1 cellular context compared by ENCODE assay signal in the genomic region with DNA sequence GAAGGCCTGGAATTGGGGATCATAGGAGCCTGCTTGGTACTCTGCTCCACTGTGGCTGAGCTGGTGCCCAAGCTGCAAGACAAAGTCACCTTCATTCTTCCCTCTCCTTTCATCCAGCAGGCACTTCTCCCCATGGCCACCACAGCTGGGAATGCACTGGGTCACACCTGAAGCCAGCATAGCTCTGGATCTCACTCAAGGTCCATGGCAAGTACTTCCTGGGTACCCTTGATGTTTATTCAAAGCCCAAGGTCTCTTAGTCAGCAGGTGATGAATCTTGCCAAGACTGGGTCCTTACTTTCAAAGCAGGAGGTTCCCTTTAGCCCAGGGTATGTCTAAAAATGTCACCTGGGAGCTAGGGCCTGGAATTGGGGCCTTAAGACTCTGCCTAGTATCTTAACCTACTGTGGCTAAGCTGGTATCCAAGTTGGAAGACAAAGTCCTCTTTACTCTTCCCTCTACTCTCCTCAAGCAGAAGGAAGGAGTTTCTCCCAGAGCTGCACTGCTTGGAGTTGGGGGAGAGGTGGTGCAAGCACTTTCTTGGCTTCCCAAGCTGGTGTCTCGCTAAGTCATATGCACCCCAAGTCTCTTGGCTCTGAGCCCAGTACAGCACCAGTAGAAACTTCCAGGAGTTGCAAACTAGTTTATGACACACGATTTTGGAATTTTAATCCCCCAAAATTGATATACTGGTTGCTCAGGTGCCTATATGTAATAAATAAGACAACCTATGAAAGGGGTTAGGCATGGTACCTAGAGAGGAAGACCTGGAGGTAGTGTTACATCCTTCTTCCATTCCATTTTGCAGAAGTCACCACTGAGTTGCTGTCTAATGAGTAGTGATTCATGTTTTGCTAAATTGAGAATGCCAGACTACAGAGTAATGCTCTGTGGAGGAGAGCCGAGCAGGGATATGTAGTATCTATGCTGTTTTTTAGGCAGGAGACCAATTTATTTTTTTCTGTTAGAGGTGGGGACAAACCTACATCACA.
TF ChIP-seq lines count a peak whose summit lies in the region.

No MANE protein-coding gene starts in this region.

TF ChIP-seq in HepG2, 621 proteins besides CTCF, POLR2A, EP300 and RAD21 (continued from another document):
- TF ChIP-seq ZNF674 (CRISPR knock-in tag; IDR thresholded peaks at IDR 0.05; ENCODE audit: low read depth) (no peak), ZNF747 (CRISPR knock-in tag; IDR thresholded peaks at IDR 0.05; ENCODE audit: borderline replicate concordance) (no peak), ZNF788 (CRISPR knock-in tag; IDR thresholded peaks at IDR 0.05; ENCODE audit: borderline replicate concordance) (no peak), KLF9 (CRISPR knock-in tag; IDR thresholded peaks at IDR 0.05; ENCODE audit: low read depth) (no peak), ZSCAN31 (CRISPR knock-in tag; IDR thresholded peaks at IDR 0.05; ENCODE audit: low read depth) (no peak)
- TF ChIP-seq, protein P1, sequence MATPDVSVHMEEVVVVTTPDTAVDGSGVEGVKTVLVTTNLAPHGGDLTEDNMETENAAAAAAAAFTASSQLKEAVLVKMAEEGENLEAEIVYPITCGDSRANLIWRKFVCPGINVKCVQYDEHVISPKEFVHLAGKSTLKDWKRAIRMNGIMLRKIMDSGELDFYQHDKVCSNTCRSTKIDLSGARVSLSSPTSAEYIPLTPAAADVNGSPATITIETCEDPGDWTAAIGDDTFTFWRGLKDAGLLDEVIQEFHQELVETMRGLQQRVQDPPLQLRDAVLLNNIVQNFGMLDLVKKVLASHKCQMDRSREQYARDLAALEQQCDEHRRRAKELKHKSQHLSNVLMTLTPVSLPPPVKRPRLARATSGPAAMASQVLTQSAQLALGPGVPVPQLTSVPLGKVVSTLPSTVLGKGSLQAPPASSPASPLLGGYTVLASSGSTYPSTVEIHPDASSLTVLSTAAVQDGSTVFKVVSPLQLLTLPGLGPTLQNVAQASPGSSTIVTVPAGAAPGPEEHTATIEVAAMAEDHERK (CRISPR knock-in tag; IDR thresholded peaks at IDR 0.05; ENCODE audit: low read depth), result no peak
- TF ChIP-seq, protein P2, sequence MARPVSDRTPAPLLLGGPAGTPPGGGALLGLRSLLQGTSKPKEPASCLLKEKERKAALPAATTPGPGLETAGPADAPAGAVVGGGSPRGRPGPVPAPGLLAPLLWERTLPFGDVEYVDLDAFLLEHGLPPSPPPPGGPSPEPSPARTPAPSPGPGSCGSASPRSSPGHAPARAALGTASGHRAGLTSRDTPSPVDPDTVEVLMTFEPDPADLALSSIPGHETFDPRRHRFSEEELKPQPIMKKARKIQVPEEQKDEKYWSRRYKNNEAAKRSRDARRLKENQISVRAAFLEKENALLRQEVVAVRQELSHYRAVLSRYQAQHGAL (CRISPR knock-in tag; IDR thresholded peaks at IDR 0.05; ENCODE audit: not compliant biosample characterization), result no peak
